ENCODE assay signal across 23 cellular contexts in genomic region chr12:42511656-42512055, GRCh38.
A peak's percentile ranks its signal among the peaks of the same experiment; 100 is the strongest.
DNase-seq lines count a peak whose midpoint lies in the region; ATAC-seq and TF ChIP-seq lines count a peak whose summit lies in the region.
"Had no signal": no experiment of that assay in that cellular context is flagged by ENCODE, and none has a peak within 500 bp of the region (broad histone marks: within the 10 kb centered on the region; RNA-seq: fewer than 3 reads in every experiment).

No MANE protein-coding gene starts in this region.

- no peak for TF ChIP-seq CTCF in GM23338 (conservative IDR thresholded peaks at IDR 0.05; ENCODE audit: low read depth in 2 of 2)

- no peaks in the 10 kb centered on the region for H3K9me2 ChIP-seq in GM23338 (ENCODE audit: insufficient read depth)

- H3K27ac ChIP-seq in GM23338 (ENCODE audit: low read depth) (no peak overlapping the region), HUES48 (ENCODE audit: low read depth, low read length) (peak overlapping the region; percentile 50)
- H3K27ac ChIP-seq: BLaER1 had no signal

- peak; percentile 17 for DNase-seq in COLO829 (ENCODE audit: low spot score)
- DNase-seq in GM23338 (ENCODE audit: low spot score) = no peak
- peak; percentile 46 for DNase-seq in foreskin melanocyte
- no peak for DNase-seq in DMS79 treated with DMSO at 0.1 percent for 48 hours (lab: John Stamatoyannopoulos, UW)
- no peak for DNase-seq in anterior cingulate cortex (lab: John Stamatoyannopoulos, UW)
- DNase-seq in activated CD8-positive, alpha-beta memory T cell treated with anti-CD3 and anti-CD28 coated beads, Interleukin-2, amount 50 U/mL, for 4 hours = no peak
- no peak for DNase-seq in germinal center (ENCODE audit: low spot score)
- DNase-seq: 8988T; ACHN; BE2C; C1 segment of cervical spinal cord; Caco-2; Calu3; CD4-positive, alpha-beta memory T cell; CD4-positive, CD25-positive, alpha-beta regulatory T cell; CD8-positive, alpha-beta memory T cell; DND-41; EL; GDM1 had no signal

- H3K9me3 Mint-ChIP-seq in GM23338 = no peaks in the 10 kb centered on the region; the same call in 2 of the 3 replicates

- H3K27ac Mint-ChIP-seq in GM23338 = no peak overlapping the region
- H3K27ac Mint-ChIP-seq: CD14-positive monocyte; CD4-positive, alpha-beta memory T cell; CD4-positive, CD25-positive, alpha-beta regulatory T cell; CD8-positive, alpha-beta memory T cell had no signal

- H3K4me1 Mint-ChIP-seq in GM23338 = peaks cover 21% of the 10 kb centered on the region
- H3K4me1 Mint-ChIP-seq: CD14-positive monocyte; CD4-positive, alpha-beta memory T cell; CD4-positive, CD25-positive, alpha-beta regulatory T cell; CD8-positive, alpha-beta memory T cell had no signal

- no peaks in the 10 kb centered on the region for H3F3A ChIP-seq in GM23338 (replicated peaks; ENCODE audit: low read depth)

- ATAC-seq in GM23338 = peak; percentile 26
- ATAC-seq: GM12878 had no signal

- H3K27me3 ChIP-seq in GM23338 (ENCODE audit: insufficient read depth) (no peaks in the 10 kb centered on the region), HUES48 (ENCODE audit: control insufficient read depth, insufficient read depth, low read length) (peaks cover 13% of the 10 kb centered on the region; the same call in 1 of the 2 replicates)
- H3K27me3 ChIP-seq: BE2C, BLaER1 had no signal

- no peaks in the 10 kb centered on the region for H4K20me1 ChIP-seq in GM23338 (replicated peaks; ENCODE audit: insufficient read depth)
- H4K20me1 ChIP-seq: BLaER1 had no signal

- H3K36me3 Mint-ChIP-seq in GM23338 (ENCODE audit: low read depth) = peaks cover 4% of the 10 kb centered on the region; the same call in 2 of the 3 replicates
- H3K36me3 Mint-ChIP-seq: CD14-positive monocyte; CD4-positive, alpha-beta memory T cell; CD4-positive, CD25-positive, alpha-beta regulatory T cell; CD8-positive, alpha-beta memory T cell had no signal

- no peaks in the 10 kb centered on the region for H3K36me3 ChIP-seq in GM23338 (ENCODE audit: insufficient read depth)
- H3K36me3 ChIP-seq in HUES48 (ENCODE audit: control insufficient read depth, insufficient read depth, low read length) = no peaks in the 10 kb centered on the region
- H3K36me3 ChIP-seq: BE2C, BLaER1 had no signal

- H3K9me3 ChIP-seq in HUES48 (ENCODE audit: control insufficient read depth, insufficient read depth, low read length) = no peaks in the 10 kb centered on the region
- H3K9me3 ChIP-seq: BE2C, BLaER1, Caco-2 had no signal

- H3K4me1 ChIP-seq in GM23338 (ENCODE audit: insufficient read depth) (peaks cover 11% of the 10 kb centered on the region; the same call in 1 of the 2 replicates), HUES48 (ENCODE audit: control insufficient read depth, insufficient read depth, low read length) (peaks cover 21% of the 10 kb centered on the region)
- H3K4me1 ChIP-seq: BLaER1, Caco-2 had no signal

- H3K4me3 Mint-ChIP-seq in GM23338 = no peak overlapping the region
- H3K4me3 Mint-ChIP-seq: CD14-positive monocyte; CD4-positive, alpha-beta memory T cell; CD4-positive, CD25-positive, alpha-beta regulatory T cell; CD8-positive, alpha-beta memory T cell had no signal

- no peak overlapping the region for H3K9ac ChIP-seq in HUES48 (ENCODE audit: low read depth, low read length)
- H3K9ac ChIP-seq: BLaER1 had no signal

- H3K4me2 ChIP-seq in GM23338 = 0 out of 2 replicates have a peak overlapping the region, but pooled peaks have one; percentile 36
- H3K4me2 ChIP-seq: BLaER1 had no signal

- H3K4me3 ChIP-seq in GM23338 (no peak overlapping the region), HUES48 (ENCODE audit: low read depth, low read length) (no peak overlapping the region)
- H3K4me3 ChIP-seq: BLaER1, GM12878 had no signal

- H3K79me2 ChIP-seq in GM23338 (replicated peaks; ENCODE audit: insufficient read depth) = no peaks in the 10 kb centered on the region

- H3K27me3 Mint-ChIP-seq in GM23338 (ENCODE audit: insufficient read depth, low read depth, poor library complexity) = peaks cover 2% of the 10 kb centered on the region
- H3K27me3 Mint-ChIP-seq: CD4-positive, CD25-positive, alpha-beta regulatory T cell had no signal

- H2AFZ ChIP-seq in GM23338 = no peak overlapping the region

TF ChIP-seq in GM23338, 12 proteins besides CTCF, POLR2A, EP300 and RAD21:
- TF ChIP-seq ZNF331 (CRISPR knock-in tag; IDR thresholded peaks at IDR 0.05; ENCODE audit: low read depth) (no peak), EZH2phosphoT487 (IDR thresholded peaks at IDR 0.05; ENCODE audit: unreplicated experiment) (no peak)

Comparison
In these comparisons a context has a peak if more than half of its experiments do, and no peak if none do; other contexts are left out.
1. DNase-seq: peak in COLO829 (single experiment) and foreskin melanocyte (single experiment); none in GM23338 (single experiment), DMS79 treated with DMSO at 0.1 percent for 48 hours (single experiment), anterior cingulate cortex (0 of 58), activated CD8-positive, alpha-beta memory T cell treated with anti-CD3 and anti-CD28 coated beads, Interleukin-2, amount 50 U/mL, for 4 hours (single experiment) and germinal center (single experiment).